In genomic region chr12:57545809-57546437, GRCh38 we compare ENCODE assay signal across 8 cellular contexts.
A peak's percentile ranks its signal among the peaks of the same experiment; 100 is the strongest.
DNase-seq lines count a peak whose midpoint lies in the region; ATAC-seq, FAIRE-seq and TF ChIP-seq lines count a peak whose summit lies in the region.

No MANE protein-coding gene starts in this region.

- TF ChIP-seq CTCF in WERI-Rb-1 (IDR thresholded peaks at IDR 0.05; ENCODE audit: low read depth, low read length) (no peak), D721Med (IDR thresholded peaks at IDR 0.05; ENCODE audit: insufficient read depth, missing control alignments) (no peak)

- FAIRE-seq in D721Med (lab: Jason Lieb, UNC): no peak

- DNase-seq in T-helper 2 cell treated with Interferon-gamma antibody and Interleukin-4, amounts not matched to agents 5 μg/mL and 100 μg/mL, for 36 hours (ENCODE audit: low spot score): no peak
- DNase-seq in T-helper 2 cell (no peak), WERI-Rb-1 (no peak), NCI-H128 (lab: John Stamatoyannopoulos, UW; ENCODE audit: unreplicated experiment) (no peak), D721Med (ENCODE audit: insufficient read length, low spot score) (no peak)
- DNase-seq in stimulated activated naive CD8-positive, alpha-beta T cell treated with anti-CD3 and anti-CD28 coated beads, Interleukin-15, amount 100 ng/mL, for 72 hours: no peak

- peak overlapping the region; percentile 91 for H3K27ac ChIP-seq in WERI-Rb-1

- H3K9me3 ChIP-seq in WERI-Rb-1 (ENCODE audit: severe bottlenecking) (no peaks in the 10 kb centered on the region), iPS-15b (ENCODE audit: control insufficient read depth, insufficient read depth, low read length) (no peaks in the 10 kb centered on the region)

- H3K4me3 ChIP-seq in WERI-Rb-1 (ENCODE audit: low read depth, low read length): peak overlapping the region; percentile 90
- H3K4me3 ChIP-seq in iPS-15b (ENCODE audit: low read depth, low read length): peak overlapping the region; percentile 81

- H3K27ac Mint-ChIP-seq in T-helper 2 cell treated with Interferon-gamma antibody and Interleukin-4, amounts not matched to agents 5 μg/mL and 100 μg/mL, for 36 hours: peak overlapping the region; percentile 98
- H3K27ac Mint-ChIP-seq in stimulated activated naive CD8-positive, alpha-beta T cell treated with anti-CD3 and anti-CD28 coated beads, Interleukin-15, amount 100 ng/mL, for 72 hours: peak overlapping the region; percentile 98

- H3K27me3 ChIP-seq in WERI-Rb-1 (ENCODE audit: insufficient read depth, low read depth, severe bottlenecking) (no peaks in the 10 kb centered on the region), iPS-15b (ENCODE audit: control insufficient read depth, insufficient read depth, low read length) (peaks cover 25% of the 10 kb centered on the region)

- peaks cover 39% of the 10 kb centered on the region for H3K4me1 Mint-ChIP-seq in T-helper 2 cell treated with Interferon-gamma antibody and Interleukin-4, amounts not matched to agents 5 μg/mL and 100 μg/mL, for 36 hours (ENCODE audit: low read depth)
- H3K4me1 Mint-ChIP-seq in stimulated activated naive CD8-positive, alpha-beta T cell treated with anti-CD3 and anti-CD28 coated beads, Interleukin-15, amount 100 ng/mL, for 72 hours: peaks cover 62% of the 10 kb centered on the region

- peak overlapping the region; percentile 78 for H3K9ac ChIP-seq in iPS-15b (ENCODE audit: low read depth, low read length)

- peaks cover 14% of the 10 kb centered on the region for H3K4me1 ChIP-seq in iPS-15b (ENCODE audit: control insufficient read depth, insufficient read depth, low read length)

- peak overlapping the region; percentile 97 for H3K4me3 Mint-ChIP-seq in T-helper 2 cell treated with Interferon-gamma antibody and Interleukin-4, amounts not matched to agents 5 μg/mL and 100 μg/mL, for 36 hours
- peak overlapping the region; percentile 92 to 96 for H3K4me3 Mint-ChIP-seq in stimulated activated naive CD8-positive, alpha-beta T cell treated with anti-CD3 and anti-CD28 coated beads, Interleukin-15, amount 100 ng/mL, for 72 hours

- peaks cover 11% of the 10 kb centered on the region for H3K27me3 Mint-ChIP-seq in T-helper 2 cell treated with Interferon-gamma antibody and Interleukin-4, amounts not matched to agents 5 μg/mL and 100 μg/mL, for 36 hours (ENCODE audit: low read depth)
- peaks cover 24% of the 10 kb centered on the region for H3K27me3 Mint-ChIP-seq in stimulated activated naive CD8-positive, alpha-beta T cell treated with anti-CD3 and anti-CD28 coated beads, Interleukin-15, amount 100 ng/mL, for 72 hours

- H3K36me3 ChIP-seq in WERI-Rb-1: peaks cover 25% of the 10 kb centered on the region
- peaks cover 6% of the 10 kb centered on the region for H3K36me3 ChIP-seq in iPS-15b (ENCODE audit: control insufficient read depth, insufficient read depth, low read length)

- no peaks in the 10 kb centered on the region for H3K9me3 Mint-ChIP-seq in T-helper 2 cell treated with Interferon-gamma antibody and Interleukin-4, amounts not matched to agents 5 μg/mL and 100 μg/mL, for 36 hours
- no peaks in the 10 kb centered on the region for H3K9me3 Mint-ChIP-seq in stimulated activated naive CD8-positive, alpha-beta T cell treated with anti-CD3 and anti-CD28 coated beads, Interleukin-15, amount 100 ng/mL, for 72 hours

- ATAC-seq in stimulated activated naive CD8-positive, alpha-beta T cell treated with anti-CD3 and anti-CD28 coated beads, Interleukin-15, amount 100 ng/mL, for 72 hours: no peak
- no peak for ATAC-seq in HG03097 (IDR thresholded peaks at IDR 0.05; ENCODE audit: low FRiP score, unreplicated experiment)

- H3K36me3 Mint-ChIP-seq in T-helper 2 cell treated with Interferon-gamma antibody and Interleukin-4, amounts not matched to agents 5 μg/mL and 100 μg/mL, for 36 hours (ENCODE audit: low read depth): peaks cover 9% of the 10 kb centered on the region
